ENCODE assay signal across 8 cellular contexts in genomic region chr2:61658841-61659780, GRCh38.
A peak's percentile ranks its signal among the peaks of the same experiment; 100 is the strongest.
DNase-seq lines count a peak whose midpoint lies in the region; ATAC-seq and TF ChIP-seq lines count a peak whose summit lies in the region.

No MANE protein-coding gene starts in this region.

- H3K36me3 ChIP-seq in BE2C, result no peaks in the 10 kb centered on the region
- H3K36me3 ChIP-seq in neural cell (ENCODE audit: insufficient read depth, low read length), result no peaks in the 10 kb centered on the region

- no peaks in the 10 kb centered on the region for H3K79me2 ChIP-seq in neural cell (replicated peaks; ENCODE audit: insufficient read depth, low read length)

- no peak for TF ChIP-seq EP300 in neural cell (conservative IDR thresholded peaks at IDR 0.05; ENCODE audit: poor library complexity, severe bottlenecking)

- peak; percentile 55 for ATAC-seq in GM18511 (IDR thresholded peaks at IDR 0.05; ENCODE audit: unreplicated experiment)
- ATAC-seq in esophagus mucosa, result peak; percentile 57
- no peak for ATAC-seq in GM21723 (IDR thresholded peaks at IDR 0.05; ENCODE audit: unreplicated experiment)
- no peak for ATAC-seq in HG03045 (IDR thresholded peaks at IDR 0.05; ENCODE audit: unreplicated experiment)

- TF ChIP-seq CTCF in BE2C (IDR thresholded peaks at IDR 0.05; ENCODE audit: low read depth, low read length) (peak; percentile 49), neural cell (IDR thresholded peaks at IDR 0.05; ENCODE audit: poor library complexity, severe bottlenecking) (peak; percentile 55)

- no peaks in the 10 kb centered on the region for H3F3A ChIP-seq in neural cell (ENCODE audit: insufficient read depth, low read length, poor library complexity, severe bottlenecking)

- H3K4me1 ChIP-seq in BE2C, result no peaks in the 10 kb centered on the region

- H2AFZ ChIP-seq in neural cell (ENCODE audit: low read depth, low read length), result no peak overlapping the region

- H3K4me3 ChIP-seq in BE2C (ENCODE audit: low read depth, low read length) (no peak overlapping the region), neural cell (ENCODE audit: low read length) (no peak overlapping the region)

- H3K9me2 ChIP-seq in neural cell (ENCODE audit: insufficient read depth, low read length), result no peaks in the 10 kb centered on the region

- H3K27me3 ChIP-seq in BE2C (no peaks in the 10 kb centered on the region), neural cell (ENCODE audit: insufficient read depth, low read depth, low read length) (no peaks in the 10 kb centered on the region)

- no peak overlapping the region for H3K4me2 ChIP-seq in neural cell (ENCODE audit: low read length)

- no peak overlapping the region for H3K9ac ChIP-seq in neural cell (ENCODE audit: low read length)

- H3K27ac ChIP-seq in neural cell (ENCODE audit: low read length), result no peak overlapping the region

- TF ChIP-seq RAD21 in neural cell (conservative IDR thresholded peaks at IDR 0.05), result peak; percentile 55

- no peak for DNase-seq in BE2C
- peak; percentile 77 for DNase-seq in OCI-M1 (lab: John Stamatoyannopoulos, UW)
- no peak for DNase-seq in cerebellum (ENCODE audit: low spot score)

- no peaks in the 10 kb centered on the region for H4K20me1 ChIP-seq in neural cell (ENCODE audit: insufficient read depth)

- H3K9me3 ChIP-seq in BE2C, result no peaks in the 10 kb centered on the region
- H3K9me3 ChIP-seq in neural cell (ENCODE audit: low read length), result no peaks in the 10 kb centered on the region

TF ChIP-seq in neural cell, 6 proteins besides CTCF, POLR2A, EP300 and RAD21:
- no peak for TF ChIP-seq TAF1 (IDR thresholded peaks at IDR 0.05; ENCODE audit: low read depth)
- peak; percentile 43 for TF ChIP-seq SMC3 (conservative IDR thresholded peaks at IDR 0.05; ENCODE audit: poor library complexity)

Comparison
In these comparisons a context has a peak if more than half of its experiments do, and no peak if none do; other contexts are left out.
1. ATAC-seq: peak in GM18511 (single experiment) and esophagus mucosa (single experiment); none in GM21723 (single experiment) and HG03045 (single experiment).